Comparison of ENCODE assay signal across 23 cellular contexts in genomic region chr3:69143055-69143454, GRCh38. TPM values are rescaled to one million over a fixed set of nuclear protein-coding genes. Genes with fewer than 3 reads are reported as not detected.
DNase-seq lines count a peak whose midpoint lies in the region; ATAC-seq and TF ChIP-seq lines count a peak whose summit lies in the region.
"Had no signal": no experiment of that assay in that cellular context is flagged by ENCODE, and none has a peak within 500 bp of the region (broad histone marks: within the 10 kb centered on the region; RNA-seq: fewer than 3 reads in every experiment).

No MANE protein-coding gene starts in this region.

- TF ChIP-seq CTCF in Calu3 (IDR thresholded peaks at IDR 0.05; ENCODE audit: unreplicated experiment): no peak
- no peak for TF ChIP-seq CTCF in hepatocyte (IDR thresholded peaks at IDR 0.05; ENCODE audit: poor library complexity)
- TF ChIP-seq CTCF in parathyroid adenoma (IDR thresholded peaks at IDR 0.05): no peak
- no peak for TF ChIP-seq CTCF in ascending aorta (IDR thresholded peaks at IDR 0.05)

- no peaks in the 10 kb centered on the region for H3K36me3 ChIP-seq in hepatocyte (replicated peaks; ENCODE audit: insufficient read depth, low read depth)
- no peaks in the 10 kb centered on the region for H3K36me3 ChIP-seq in parathyroid adenoma (ENCODE audit: control insufficient read depth, insufficient read depth, low read length)
- no peaks in the 10 kb centered on the region for H3K36me3 ChIP-seq in ascending aorta
- H3K36me3 ChIP-seq: SJSA1 had no signal

- no peak for DNase-seq in Calu3
- peak; percentile 54 for DNase-seq in NCI-H82 (lab: John Stamatoyannopoulos, UW)
- DNase-seq in hepatocyte (ENCODE audit: low spot score): no peak
- DNase-seq in left colon: no peak
- no peak for DNase-seq in ascending aorta (ENCODE audit: low spot score in 2 of 2)
- DNase-seq: C1 segment of cervical spinal cord; CD4-positive, alpha-beta memory T cell; DMS153; H7; HFFc6; NCI-H1092; NCI-H1417 treated with DMSO at 0.1 percent for 48 hours; NCI-H1694 treated with DMSO at 0.1 percent for 48 hours; NCI-H2081 treated with DMSO at 0.1 percent for 48 hours; Right ventricle myocardium superior; RPMI8226 had no signal

- H3K36me3 Mint-ChIP-seq in Calu3 (ENCODE audit: insufficient read depth, unreplicated experiment): peaks cover 5% of the 10 kb centered on the region
- H3K36me3 Mint-ChIP-seq: CD4-positive, alpha-beta memory T cell; IgD-negative memory B cell had no signal

- peaks cover 23% of the 10 kb centered on the region for H3K4me1 Mint-ChIP-seq in Calu3 (ENCODE audit: low read depth, unreplicated experiment)
- H3K4me1 Mint-ChIP-seq: CD4-positive, alpha-beta memory T cell; IgD-negative memory B cell had no signal

- no peak overlapping the region for H3K9ac ChIP-seq in parathyroid adenoma
- H3K9ac ChIP-seq: GM23248 had no signal

- no peaks in the 10 kb centered on the region for H3K9me2 ChIP-seq in hepatocyte (replicated peaks; ENCODE audit: insufficient read depth)

- no peaks in the 10 kb centered on the region for H3K79me2 ChIP-seq in hepatocyte
- H3K79me2 ChIP-seq in parathyroid adenoma: no peaks in the 10 kb centered on the region

- H3K4me3 Mint-ChIP-seq in Calu3 (ENCODE audit: low read depth, unreplicated experiment): no peak overlapping the region
- H3K4me3 Mint-ChIP-seq: CD4-positive, alpha-beta memory T cell; HFFc6; IgD-negative memory B cell had no signal

- WGBS in hepatocyte (ENCODE audit: low lambda C conversion rate, missing lambda C conversion rate): 62% methylated on average over 2 of the region's 2 CpGs

- H3K9me3 ChIP-seq in hepatocyte (ENCODE audit: low read depth) (no peaks in the 10 kb centered on the region), parathyroid adenoma (ENCODE audit: control insufficient read depth, low read length) (no peaks in the 10 kb centered on the region), ascending aorta (no peaks in the 10 kb centered on the region)
- H3K9me3 ChIP-seq: Caco-2, SJSA1 had no signal

- H3K27ac ChIP-seq in hepatocyte: no peak overlapping the region
- H3K27ac ChIP-seq in parathyroid adenoma: peak overlapping the region; percentile 68
- no peak overlapping the region for H3K27ac ChIP-seq in ascending aorta
- H3K27ac ChIP-seq: GM23248, SJSA1 had no signal

- no peaks in the 10 kb centered on the region for H3K27me3 Mint-ChIP-seq in Calu3 (ENCODE audit: unreplicated experiment)

- ATAC-seq in left colon (no peak), GM21619 (IDR thresholded peaks at IDR 0.05; ENCODE audit: unreplicated experiment) (no peak)

- BruUV-seq in Calu3 (replicated peaks; lab: Mats Ljungman, UMichigan): no TSS peak

- intact Hi-C loops in Calu3 (cut with micrococcal nuclease; ENCODE audit: unreplicated experiment) (no loop called here), left colon (cut with DNase I, micrococcal nuclease) (no loop called here), ascending aorta (cut with DNase I) (no loop called here)

- H2AFZ ChIP-seq in hepatocyte (peak overlapping the region; percentile 21), parathyroid adenoma (peak overlapping the region; percentile 23)
- H2AFZ ChIP-seq: GM23248 had no signal

- H3K4me2 ChIP-seq in hepatocyte (no peak overlapping the region), parathyroid adenoma (ENCODE audit: low read length) (no peak overlapping the region)

- H3K9me3 Mint-ChIP-seq in Calu3 (ENCODE audit: low read depth, unreplicated experiment): no peaks in the 10 kb centered on the region
- H3K9me3 Mint-ChIP-seq: CD4-positive, alpha-beta memory T cell; HFFc6 had no signal

- H3K4me3 ChIP-seq in hepatocyte (no peak overlapping the region), parathyroid adenoma (ENCODE audit: low read depth, low read length) (peak overlapping the region; percentile 19), ascending aorta (no peak overlapping the region)
- H3K4me3 ChIP-seq: GM23248, SJSA1 had no signal

- CTCF ChIA-PET in Calu3 (lab: Charles Lee): no interaction called here

- H4K20me1 ChIP-seq in hepatocyte (ENCODE audit: insufficient read depth, poor library complexity, severe bottlenecking): no peaks in the 10 kb centered on the region

- H3K4me1 ChIP-seq in hepatocyte (ENCODE audit: insufficient read depth) (no peaks in the 10 kb centered on the region), parathyroid adenoma (peaks cover 25% of the 10 kb centered on the region), ascending aorta (no peaks in the 10 kb centered on the region)
- H3K4me1 ChIP-seq: Caco-2, SJSA1 had no signal

- H3K27me3 ChIP-seq in hepatocyte: no peaks in the 10 kb centered on the region
- no peaks in the 10 kb centered on the region for H3K27me3 ChIP-seq in parathyroid adenoma (ENCODE audit: control insufficient read depth, insufficient read depth, low read length)
- H3K27me3 ChIP-seq in ascending aorta: no peaks in the 10 kb centered on the region
- H3K27me3 ChIP-seq: SJSA1 had no signal

- H3K27ac Mint-ChIP-seq in Calu3 (ENCODE audit: unreplicated experiment): peak overlapping the region; percentile 94
- H3K27ac Mint-ChIP-seq: CD4-positive, alpha-beta memory T cell; HFFc6; IgD-negative memory B cell had no signal

RNA-seq across cellular contexts. Expression of gene LMOD3, which starts 20.7 kb away (rescaled TPM):
- not detected in 2 replicates for total RNA-seq in Calu3 (2022)
- not detected in 2 replicates for total RNA-seq in hepatocyte
- polyA plus RNA-seq in hepatocyte: not detected in 2 replicates
- total RNA-seq in left colon: under 1 TPM in 1 of 2 donors, not detected in 1; 0.17 TPM
- total RNA-seq in ascending aorta: not detected
- total RNA-seq: A673; Caco-2; CD4-positive, alpha-beta memory T cell; GM23248; H7; HFFc6; SJSA1 had no signal
- polyA plus RNA-seq: GM23248, IgD-negative memory B cell had no signal

RNA-seq across cellular contexts. Expression of gene ARL6IP5, which starts 58.3 kb away (rescaled TPM):
- total RNA-seq in Calu3 (2022): 65.5 and 76.9 TPM in 2 replicates
- 70.4 and 72.2 TPM in 2 replicates for total RNA-seq in hepatocyte
- 103 and 116 TPM in 2 replicates for polyA plus RNA-seq in hepatocyte
- 100 to 1,000 TPM; 118 to 143 TPM for total RNA-seq in left colon
- total RNA-seq in ascending aorta: 134 TPM
